12 cellular contexts compared by ENCODE assay signal in the genomic region with DNA sequence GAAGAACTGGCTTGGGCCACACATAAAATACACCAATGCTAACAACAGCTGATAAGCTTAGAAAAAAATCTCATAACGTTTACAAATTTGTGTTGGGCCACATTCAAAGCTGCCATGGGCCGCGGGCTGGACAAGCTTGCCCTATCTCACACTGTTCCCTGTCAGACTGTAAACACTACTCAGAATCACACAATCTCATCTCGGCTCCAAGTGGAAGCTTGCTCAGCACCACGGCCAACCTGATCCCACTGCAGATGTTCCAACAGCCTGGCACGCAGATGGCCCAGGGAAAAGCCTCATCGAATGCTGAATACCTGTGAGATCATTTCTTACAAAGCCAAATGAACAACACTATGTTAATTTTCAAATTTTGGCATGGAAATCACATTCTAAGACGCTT.
DNase-seq lines count a peak whose midpoint lies in the region; ATAC-seq, FAIRE-seq and TF ChIP-seq lines count a peak whose summit lies in the region.
"Had no signal": no experiment of that assay in that cellular context is flagged by ENCODE, and none has a peak within 500 bp of the region (broad histone marks: within the 10 kb centered on the region; RNA-seq: fewer than 3 reads in every experiment).

No MANE protein-coding gene starts in this region.

- H3K27ac Mint-ChIP-seq in Calu3 (ENCODE audit: unreplicated experiment): peak overlapping the region; percentile 92
- peak overlapping the region; percentile 69 to 87 for H3K27ac Mint-ChIP-seq in natural killer cell treated with Interleukin-12 subunit alpha and Interleukin-12 subunit beta and Interleukin-15 and Interleukin-18, amount 100 ng/mL, for 72 hours

- H3K27me3 ChIP-seq in bronchial epithelial cell (ENCODE audit: control insufficient read depth, insufficient read depth, low read length): no peaks in the 10 kb centered on the region
- no peaks in the 10 kb centered on the region for H3K27me3 ChIP-seq in ascending aorta

- no peaks in the 10 kb centered on the region for H3K27me3 Mint-ChIP-seq in Calu3 (ENCODE audit: unreplicated experiment)
- no peaks in the 10 kb centered on the region for H3K27me3 Mint-ChIP-seq in natural killer cell treated with Interleukin-12 subunit alpha and Interleukin-12 subunit beta and Interleukin-15 and Interleukin-18, amount 100 ng/mL, for 72 hours

- TF ChIP-seq CTCF in Calu3 (IDR thresholded peaks at IDR 0.05; ENCODE audit: unreplicated experiment): no peak
- no peak for TF ChIP-seq CTCF in bronchial epithelial cell (IDR thresholded peaks at IDR 0.05; ENCODE audit: insufficient read depth, low read length, severe bottlenecking)
- TF ChIP-seq CTCF in lower leg skin (IDR thresholded peaks at IDR 0.05): no peak
- TF ChIP-seq CTCF in ascending aorta (IDR thresholded peaks at IDR 0.05): no peak

- intact Hi-C loops in Calu3 (cut with micrococcal nuclease; ENCODE audit: unreplicated experiment) (no loop called here), lower leg skin (cut with DNase I; ENCODE audit: low total_unique reads) (no loop called here), ascending aorta (cut with DNase I) (no loop called here)

- TF ChIP-seq POLR2A in lower leg skin (IDR thresholded peaks at IDR 0.05): no peak

- no peak for FAIRE-seq in bronchial epithelial cell (lab: Jason Lieb, UNC)

- H3K9me3 ChIP-seq in ascending aorta: no peaks in the 10 kb centered on the region

- no peaks in the 10 kb centered on the region for H3K9me3 Mint-ChIP-seq in Calu3 (ENCODE audit: low read depth, unreplicated experiment)
- H3K9me3 Mint-ChIP-seq in natural killer cell treated with Interleukin-12 subunit alpha and Interleukin-12 subunit beta and Interleukin-15 and Interleukin-18, amount 100 ng/mL, for 72 hours: no peaks in the 10 kb centered on the region

- CTCF ChIA-PET in Calu3 (lab: Charles Lee): interaction anchor here (0.6 to 1.5 kb wide), 2 partner anchors 21 to 23 kb away, joined by 3 to 4 read pairs; no protein-coding TSS in a partner anchor

- no peak overlapping the region for H3K4me3 Mint-ChIP-seq in Calu3 (ENCODE audit: low read depth, unreplicated experiment)
- peak overlapping the region; percentile 80 for H3K4me3 Mint-ChIP-seq in natural killer cell treated with Interleukin-12 subunit alpha and Interleukin-12 subunit beta and Interleukin-15 and Interleukin-18, amount 100 ng/mL, for 72 hours

- peaks cover 11 to 27% of the 10 kb centered on the region in 2 donors for H3K4me1 ChIP-seq in ascending aorta

- no peak overlapping the region for H3K4me3 ChIP-seq in bronchial epithelial cell (ENCODE audit: low read depth, low read length)
- no peak overlapping the region for H3K4me3 ChIP-seq in lower leg skin (ENCODE audit: low read depth, poor library complexity, severe bottlenecking)
- H3K4me3 ChIP-seq in ascending aorta: no peak overlapping the region

- no peak for ATAC-seq in natural killer cell treated with Interleukin-12 subunit alpha and Interleukin-12 subunit beta and Interleukin-15 and Interleukin-18, amount 100 ng/mL, for 72 hours

- DNase-seq in Calu3: no peak
- peak; percentile 61 for DNase-seq in NCI-H1694 treated with DMSO at 0.1 percent for 48 hours (lab: John Stamatoyannopoulos, UW)
- DNase-seq in bronchial epithelial cell (ENCODE audit: low read depth): peak; percentile 46
- DNase-seq in natural killer cell treated with Interleukin-12 subunit alpha and Interleukin-12 subunit beta and Interleukin-15 and Interleukin-18, amount 100 ng/mL, for 72 hours (ENCODE audit: low spot score): no peak
- DNase-seq in AG08396 (ENCODE audit: low spot score): no peak
- DNase-seq in lower leg skin (ENCODE audit: low spot score in 2 of 2): no peak
- DNase-seq in glomerular visceral epithelial cell (ENCODE audit: extremely low spot score): no peak
- no peak for DNase-seq in ascending aorta (ENCODE audit: low spot score in 2 of 2)
- DNase-seq: activated CD4-positive, alpha-beta T cell treated with anti-CD3 and anti-CD28 coated beads, Interleukin-2, amount 50 U/mL, for 1 hour; cortex of kidney; GDM1; NK-92 treated with Interleukin-12 subunit alpha and Interleukin-12 subunit beta, amount 100 ng/mL, for 24 hours had no signal

- H3K36me3 ChIP-seq in bronchial epithelial cell (ENCODE audit: control insufficient read depth, insufficient read depth, low read length) (peaks cover 6% of the 10 kb centered on the region), ascending aorta (no peaks in the 10 kb centered on the region)

- WGBS in lower leg skin, 2 donors: 37 to 38% methylated on average over 8 of the region's 8 CpGs

- H3K4me1 Mint-ChIP-seq in Calu3 (ENCODE audit: low read depth, unreplicated experiment): peaks cover 58% of the 10 kb centered on the region
- H3K4me1 Mint-ChIP-seq in natural killer cell treated with Interleukin-12 subunit alpha and Interleukin-12 subunit beta and Interleukin-15 and Interleukin-18, amount 100 ng/mL, for 72 hours (ENCODE audit: low read depth in 2 of 2): peaks cover 81 to 88% of the 10 kb centered on the region in 2 donors

- peaks cover 82% of the 10 kb centered on the region for H3K36me3 Mint-ChIP-seq in Calu3 (ENCODE audit: insufficient read depth, unreplicated experiment)
- no peaks in the 10 kb centered on the region for H3K36me3 Mint-ChIP-seq in natural killer cell treated with Interleukin-12 subunit alpha and Interleukin-12 subunit beta and Interleukin-15 and Interleukin-18, amount 100 ng/mL, for 72 hours

- no TSS peak for BruUV-seq in Calu3 (replicated peaks; lab: Mats Ljungman, UMichigan)

- H3K27ac ChIP-seq in ascending aorta: peak overlapping the region in 1 of 2 donors; percentile 15

Comparison
In these comparisons a context has a peak if more than half of its experiments do, and no peak if none do; other contexts are left out.
1. DNase-seq: peak in NCI-H1694 treated with DMSO at 0.1 percent for 48 hours (single experiment) and bronchial epithelial cell (single experiment); none in Calu3 (single experiment), natural killer cell treated with Interleukin-12 subunit alpha and Interleukin-12 subunit beta and Interleukin-15 and Interleukin-18, amount 100 ng/mL, for 72 hours (single experiment), AG08396 (single experiment), lower leg skin (0 of 2), glomerular visceral epithelial cell (single experiment) and ascending aorta (0 of 2).